15 cellular contexts compared by ENCODE assay signal in genomic region chr2:165571477-165571876, GRCh38.
A peak's percentile ranks its signal among the peaks of the same experiment; 100 is the strongest.
DNase-seq lines count a peak whose midpoint lies in the region; TF ChIP-seq lines count a peak whose summit lies in the region.
"Had no signal": no experiment of that assay in that cellular context is flagged by ENCODE, and none has a peak within 500 bp of the region (broad histone marks: within the 10 kb centered on the region; RNA-seq: fewer than 3 reads in every experiment).

No MANE protein-coding gene starts in this region.

- POLR2A ChIA-PET in OCI-LY7 (lab: Charles Lee) = interaction anchor here (0.6 to 1.5 kb wide), 6 partner anchors 11 to 167 kb away, joined by 3 to 5 read pairs (median 3); partner anchors contain the start of gene CSRNP3

- TF ChIP-seq CTCF in OCI-LY7 (conservative IDR thresholded peaks at IDR 0.05; ENCODE audit: low read length) = no peak
- TF ChIP-seq CTCF in brain (conservative IDR thresholded peaks at IDR 0.05) = no peak
- TF ChIP-seq CTCF in neural crest cell (conservative IDR thresholded peaks at IDR 0.05) = no peak
- no peak for TF ChIP-seq CTCF in endodermal cell (conservative IDR thresholded peaks at IDR 0.05)

- no peak overlapping the region for H3K9ac ChIP-seq in endodermal cell (ENCODE audit: extremely low read depth, low read length, poor library complexity, severe bottlenecking)
- H3K9ac ChIP-seq: BLaER1 had no signal

- no peaks in the 10 kb centered on the region for H3K27me3 ChIP-seq in endodermal cell (ENCODE audit: control insufficient read depth, insufficient read depth, low read length, poor library complexity, severe bottlenecking)
- H3K27me3 ChIP-seq: BLaER1 had no signal

- DNase-seq in OCI-LY7 (ENCODE audit: low spot score) (no peak), neural crest cell (ENCODE audit: low read depth, low spot score) (no peak), endodermal cell (no peak), HPDE6-E6E7 (ENCODE audit: extremely low spot score) (no peak), dedifferentiated amniotic fluid mesenchymal stem cell (ENCODE audit: extremely low spot score) (no peak)
- no peak for DNase-seq in activated T-cell treated with anti-CD3 and anti-CD28 coated beads, Interleukin-2, amount 50 U/mL, for 24 hours
- DNase-seq: CD4-positive, CD25-positive, alpha-beta regulatory T cell; DND-41; KG1; MM.1S; Right ventricle myocardium superior; RPMI8226; SW 1271 had no signal

- no peaks in the 10 kb centered on the region for H3K9me2 ChIP-seq in OCI-LY7 (ENCODE audit: insufficient read depth, low read length)

- no TSS peak for BruUV-seq in OCI-LY7 (replicated peaks; lab: Mats Ljungman, UMichigan)

- no peaks in the 10 kb centered on the region for H4K20me1 ChIP-seq in OCI-LY7 (ENCODE audit: insufficient read depth, low read length)
- H4K20me1 ChIP-seq: BLaER1 had no signal

- CTCF ChIA-PET in OCI-LY7 (lab: Charles Lee; ENCODE audit: unreplicated experiment) = no interaction called here

- H3K4me3 Mint-ChIP-seq in brain (peak overlapping the region; percentile 67 to 86 (median 84)), neural crest cell (peak overlapping the region; percentile 85), endodermal cell (no peak overlapping the region)
- H3K4me3 Mint-ChIP-seq in activated T-cell treated with anti-CD3 and anti-CD28 coated beads, Interleukin-2, amount 50 U/mL, for 24 hours = no peak overlapping the region
- H3K4me3 Mint-ChIP-seq: CD4-positive, CD25-positive, alpha-beta regulatory T cell had no signal

- H2AFZ ChIP-seq in OCI-LY7 (ENCODE audit: low read length) = peak overlapping the region; percentile 88; the same call in 1 of the 2 replicates

- peaks cover 12% of the 10 kb centered on the region; the same call in 1 of the 2 replicates for H3K79me2 ChIP-seq in OCI-LY7 (ENCODE audit: insufficient read depth, low read depth, low read length)

- no peaks in the 10 kb centered on the region for H3K36me3 Mint-ChIP-seq in brain
- no peaks in the 10 kb centered on the region for H3K36me3 Mint-ChIP-seq in neural crest cell (ENCODE audit: low read depth)
- no peaks in the 10 kb centered on the region for H3K36me3 Mint-ChIP-seq in endodermal cell (ENCODE audit: low read depth)
- H3K36me3 Mint-ChIP-seq in activated T-cell treated with anti-CD3 and anti-CD28 coated beads, Interleukin-2, amount 50 U/mL, for 24 hours (ENCODE audit: low read depth) = no peaks in the 10 kb centered on the region
- H3K36me3 Mint-ChIP-seq: CD4-positive, CD25-positive, alpha-beta regulatory T cell had no signal

- H3K4me1 Mint-ChIP-seq in brain = peaks cover 83% of the 10 kb centered on the region
- H3K4me1 Mint-ChIP-seq in neural crest cell = peaks cover 73% of the 10 kb centered on the region
- H3K4me1 Mint-ChIP-seq in endodermal cell = peaks cover 10% of the 10 kb centered on the region
- H3K4me1 Mint-ChIP-seq in activated T-cell treated with anti-CD3 and anti-CD28 coated beads, Interleukin-2, amount 50 U/mL, for 24 hours (ENCODE audit: low read depth) = no peaks in the 10 kb centered on the region
- H3K4me1 Mint-ChIP-seq: CD4-positive, CD25-positive, alpha-beta regulatory T cell had no signal

- H3K36me3 ChIP-seq in OCI-LY7 (ENCODE audit: insufficient read depth, low read length) (no peaks in the 10 kb centered on the region), endodermal cell (ENCODE audit: control insufficient read depth, insufficient read depth, low read length) (no peaks in the 10 kb centered on the region)
- H3K36me3 ChIP-seq: BLaER1 had no signal

- peak overlapping the region in 2 of 5 experiments; percentile 45 to 97 for H3K27ac Mint-ChIP-seq in brain
- no peak overlapping the region for H3K27ac Mint-ChIP-seq in neural crest cell (ENCODE audit: unreplicated experiment)
- H3K27ac Mint-ChIP-seq in endodermal cell = no peak overlapping the region
- no peak overlapping the region for H3K27ac Mint-ChIP-seq in activated T-cell treated with anti-CD3 and anti-CD28 coated beads, Interleukin-2, amount 50 U/mL, for 24 hours
- H3K27ac Mint-ChIP-seq: CD4-positive, CD25-positive, alpha-beta regulatory T cell had no signal

- H3K9me3 ChIP-seq in OCI-LY7 (ENCODE audit: low read length) = no peaks in the 10 kb centered on the region
- H3K9me3 ChIP-seq in endodermal cell (ENCODE audit: control insufficient read depth, low read length) = no peaks in the 10 kb centered on the region
- H3K9me3 ChIP-seq: BLaER1 had no signal

- H3K4me1 ChIP-seq in OCI-LY7 (ENCODE audit: insufficient read depth, low read length, poor library complexity, severe bottlenecking) (peaks cover 7% of the 10 kb centered on the region), endodermal cell (ENCODE audit: control insufficient read depth, insufficient read depth, low read length) (peaks cover 3% of the 10 kb centered on the region)
- H3K4me1 ChIP-seq: BLaER1 had no signal

- H3K27me3 Mint-ChIP-seq in brain (peaks cover 13% of the 10 kb centered on the region), neural crest cell (ENCODE audit: low read depth) (no peaks in the 10 kb centered on the region), endodermal cell (ENCODE audit: insufficient read depth) (no peaks in the 10 kb centered on the region)
- H3K27me3 Mint-ChIP-seq in activated T-cell treated with anti-CD3 and anti-CD28 coated beads, Interleukin-2, amount 50 U/mL, for 24 hours = peaks cover 13% of the 10 kb centered on the region
- H3K27me3 Mint-ChIP-seq: CD4-positive, CD25-positive, alpha-beta regulatory T cell had no signal

- no CpG with 5 or more reads among the region's 1 CpG for WGBS in endodermal cell (ENCODE audit: insufficient coverage in 1 of 2, insufficient read length in 1 of 2), 2 experiments

- intact Hi-C loops in OCI-LY7 (cut with micrococcal nuclease; ENCODE audit: unreplicated experiment) = no loop called here

- H3K27ac ChIP-seq in OCI-LY7 (ENCODE audit: low read depth, low read length, poor library complexity, severe bottlenecking) (peak overlapping the region; percentile 69), endodermal cell (ENCODE audit: low read depth, low read length) (no peak overlapping the region)
- H3K27ac ChIP-seq: BLaER1 had no signal

- H3K4me3 ChIP-seq in OCI-LY7 (ENCODE audit: low read depth, low read length, poor library complexity, severe bottlenecking) = no peak overlapping the region
- no peak overlapping the region for H3K4me3 ChIP-seq in endodermal cell (ENCODE audit: low read length)
- H3K4me3 ChIP-seq: BLaER1 had no signal

- H3K9me3 Mint-ChIP-seq in brain (no peaks in the 10 kb centered on the region), neural crest cell (no peaks in the 10 kb centered on the region), endodermal cell (no peaks in the 10 kb centered on the region)
- H3K9me3 Mint-ChIP-seq in activated T-cell treated with anti-CD3 and anti-CD28 coated beads, Interleukin-2, amount 50 U/mL, for 24 hours = no peaks in the 10 kb centered on the region

- H3K4me2 ChIP-seq in OCI-LY7 (ENCODE audit: low read length) = 0 out of 2 replicates have a peak overlapping the region, but pooled peaks have one; percentile 45
- H3K4me2 ChIP-seq: BLaER1 had no signal

Comparison
In these comparisons a context has a peak if more than half of its experiments do, and no peak if none do; other contexts are left out.
1. H3K4me3 Mint-ChIP-seq: peak in brain (5 of 5) and neural crest cell (single experiment); none in endodermal cell (single experiment) and activated T-cell treated with anti-CD3 and anti-CD28 coated beads, Interleukin-2, amount 50 U/mL, for 24 hours (single experiment).